26 cellular contexts compared by ENCODE assay signal in genomic region chr7:155252958-155253501, GRCh38. TPM values are rescaled to one million over a fixed set of nuclear protein-coding genes. Genes with fewer than 3 reads are reported as not detected.
A peak's percentile ranks its signal among the peaks of the same experiment; 100 is the strongest.
DNase-seq lines count a peak whose midpoint lies in the region; ATAC-seq, FAIRE-seq and TF ChIP-seq lines count a peak whose summit lies in the region.
"Had no signal": no experiment of that assay in that cellular context is flagged by ENCODE, and none has a peak within 500 bp of the region (broad histone marks: within the 10 kb centered on the region; RNA-seq: fewer than 3 reads in every experiment).

No MANE protein-coding gene starts in this region.

- in situ Hi-C loops in K562 (cut with MboI): no loop called here

- FAIRE-seq in K562 (lab: Jason Lieb, UNC): no peak
- FAIRE-seq: A549, GM12878, GM19239 had no signal

- no TSS peak for BruUV-seq in K562 (replicated peaks; lab: Mats Ljungman, UMichigan)

- H3K27ac ChIP-seq in K562 (ENCODE audit: extremely low read depth, low read depth, low read length) (no peak overlapping the region), right lobe of liver (peak overlapping the region; percentile 95 to 100 (median 99))
- H3K27ac ChIP-seq: A549, BLaER1, KMS-11, PC-9, RWPE1 had no signal

- no peaks in the 10 kb centered on the region for H3K9me1 ChIP-seq in K562 (ENCODE audit: control insufficient read depth, insufficient read depth, low read length)

- H3K4me1 ChIP-seq in K562 (replicated peaks in 1 of 2; ENCODE audit: control insufficient read depth in 2 of 2, insufficient read depth in 2 of 2, low read length in 2 of 2): peaks cover 0 to 10% of the 10 kb centered on the region in 2 experiments; a peak in 3 of 5 replicates
- H3K4me1 ChIP-seq in right lobe of liver: peaks cover 0 to 37% (median 13%) of the 10 kb centered on the region in 4 donors
- peaks cover 22% of the 10 kb centered on the region for H3K4me1 ChIP-seq in skeletal muscle satellite cell (ENCODE audit: control insufficient read depth, insufficient read depth, low read length)
- H3K4me1 ChIP-seq: A549 had no signal

- no peak overlapping the region for H2AFZ ChIP-seq in K562 (ENCODE audit: low read depth, low read length)
- H2AFZ ChIP-seq: PC-9 had no signal

- ATAC-seq in K562 (no peak), right lobe of liver (peak; percentile 65 to 77 (median 70))
- ATAC-seq: A549; CD8-positive, alpha-beta T cell; GM12878 had no signal

- H3K27me3 Mint-ChIP-seq in activated T-cell treated with anti-CD3 and anti-CD28 coated beads, Interleukin-2, amount 50 U/mL, for 24 hours: peaks cover 26% of the 10 kb centered on the region

- H4K20me1 ChIP-seq in K562 (replicated peaks; ENCODE audit: control insufficient read depth, insufficient read depth, low read length): no peaks in the 10 kb centered on the region; the same call in 1 of the 2 replicates
- H4K20me1 ChIP-seq: BLaER1 had no signal

- POLR2A ChIA-PET in K562 (lab: Yijun Ruan, JAX): interaction anchor here (0.8 to 2.2 kb wide), 5 partner anchors 9 to 48 kb away, joined by 6 to 8 read pairs (median 7); no protein-coding TSS in a partner anchor

- H3K27me3 ChIP-seq in K562 (ENCODE audit: control insufficient read depth in 2 of 2, insufficient read depth in 2 of 2, low read length in 2 of 2) (peaks cover 85 to 95% of the 10 kb centered on the region in 2 experiments), right lobe of liver (no peaks in the 10 kb centered on the region), skeletal muscle satellite cell (ENCODE audit: control insufficient read depth, insufficient read depth, low read length) (peaks cover 21% of the 10 kb centered on the region)
- H3K27me3 ChIP-seq: BLaER1 had no signal

- H3K4me3 ChIP-seq in K562 (no peak overlapping the region), right lobe of liver (peak overlapping the region; percentile 39 to 74 (median 59)), skeletal muscle satellite cell (ENCODE audit: low read length) (no peak overlapping the region)
- H3K4me3 ChIP-seq: A549, BLaER1, GM12878, PC-9 had no signal

- TF ChIP-seq EP300 in Ishikawa (IDR thresholded peaks at IDR 0.05; ENCODE audit: borderline replicate concordance) (no peak), K562 (IDR thresholded peaks at IDR 0.05; ENCODE audit: low read length) (no peak)

- H3K9me3 ChIP-seq in K562 (replicated peaks; ENCODE audit: control insufficient read depth, insufficient read depth, low read depth, low read length): no peaks in the 10 kb centered on the region
- no peaks in the 10 kb centered on the region for H3K9me3 ChIP-seq in right lobe of liver
- H3K9me3 ChIP-seq in skeletal muscle satellite cell (replicated peaks; ENCODE audit: low read length): no peaks in the 10 kb centered on the region
- H3K9me3 ChIP-seq: A549, BLaER1 had no signal

- no peak overlapping the region for H3K27ac Mint-ChIP-seq in activated T-cell treated with anti-CD3 and anti-CD28 coated beads, Interleukin-2, amount 50 U/mL, for 24 hours
- H3K27ac Mint-ChIP-seq: CD8-positive, alpha-beta T cell had no signal

- WGBS in K562 (ENCODE audit: insufficient coverage, low coverage, missing lambda C conversion rate): 1% methylated on average over 21 of the region's 22 CpGs
- 34% methylated on average over 13 of the region's 22 CpGs for WGBS in right lobe of liver (ENCODE audit: insufficient coverage, low coverage, low lambda C conversion rate, missing lambda C conversion rate)

- H3K36me3 ChIP-seq in K562 (ENCODE audit: control insufficient read depth, insufficient read depth, low read length): no peaks in the 10 kb centered on the region
- peaks cover 0 to 19% (median 7%) of the 10 kb centered on the region in 4 donors for H3K36me3 ChIP-seq in right lobe of liver
- H3K36me3 ChIP-seq in skeletal muscle satellite cell (ENCODE audit: insufficient read depth, low read length): no peaks in the 10 kb centered on the region
- H3K36me3 ChIP-seq: BLaER1 had no signal

- intact Hi-C loops in K562 (cut with micrococcal nuclease) (no loop called here), right lobe of liver (cut with DNase I) (no loop called here)

- H3K9me3 Mint-ChIP-seq in activated T-cell treated with anti-CD3 and anti-CD28 coated beads, Interleukin-2, amount 50 U/mL, for 24 hours: no peaks in the 10 kb centered on the region
- H3K9me3 Mint-ChIP-seq: CD8-positive, alpha-beta T cell had no signal

- no peak overlapping the region for H3K4me3 Mint-ChIP-seq in activated T-cell treated with anti-CD3 and anti-CD28 coated beads, Interleukin-2, amount 50 U/mL, for 24 hours
- H3K4me3 Mint-ChIP-seq: CD8-positive, alpha-beta T cell had no signal

- H3K36me3 Mint-ChIP-seq in activated T-cell treated with anti-CD3 and anti-CD28 coated beads, Interleukin-2, amount 50 U/mL, for 24 hours (ENCODE audit: low read depth): no peaks in the 10 kb centered on the region
- H3K36me3 Mint-ChIP-seq: CD8-positive, alpha-beta T cell had no signal

- H3K79me2 ChIP-seq in K562 (ENCODE audit: control insufficient read depth, insufficient read depth, low read length): no peaks in the 10 kb centered on the region

- H3K4me2 ChIP-seq in K562 (ENCODE audit: insufficient read depth, low read length): no peak overlapping the region
- H3K4me2 ChIP-seq in skeletal muscle satellite cell (ENCODE audit: low read length): peak overlapping the region; percentile 6
- H3K4me2 ChIP-seq: A549, BLaER1, KMS-11, PC-9 had no signal

- H3K9ac ChIP-seq in K562 (ENCODE audit: insufficient read depth in 1 of 2, low read depth in 2 of 2, low read length in 2 of 2): no peak overlapping the region
- H3K9ac ChIP-seq in skeletal muscle satellite cell (ENCODE audit: low read depth, low read length): no peak overlapping the region
- H3K9ac ChIP-seq: BLaER1, KMS-11 had no signal

- H3K4me1 Mint-ChIP-seq in activated T-cell treated with anti-CD3 and anti-CD28 coated beads, Interleukin-2, amount 50 U/mL, for 24 hours (ENCODE audit: low read depth): peaks cover 8% of the 10 kb centered on the region

- TF ChIP-seq CTCF in K562 (IDR thresholded peaks at IDR 0.05 in 2 of 3, conservative IDR thresholded peaks at IDR 0.05 in 1 of 3; ENCODE audit: insufficient read depth in 2 of 3, low read depth in 1 of 3, low read length in 3 of 3): 0 out of 6 replicates have a peak, but pooled peaks of 1 of the 3 experiments have one; percentile 1
- no peak for TF ChIP-seq CTCF in right lobe of liver (IDR thresholded peaks at IDR 0.05)

- no peak for TF ChIP-seq RAD21 in Ishikawa (IDR thresholded peaks at IDR 0.05; ENCODE audit: low read depth)
- TF ChIP-seq RAD21 in K562 (CRISPR knock-in tag; conservative IDR thresholded peaks at IDR 0.05 in 1 of 2, IDR thresholded peaks at IDR 0.05 in 1 of 2): no peak

- no peak for DNase-seq in K562 (ENCODE audit: extremely low read depth in 1 of 4, low spot score in 3 of 4)
- DNase-seq in right lobe of liver: peak; percentile 88 to 96 (median 94)
- DNase-seq in NOMO-1 treated with dmso at 0.1 percent for 144 hours (lab: John Stamatoyannopoulos, UW; ENCODE audit: unreplicated experiment): no peak
- DNase-seq in anterior cingulate cortex (lab: John Stamatoyannopoulos, UW): no peak
- DNase-seq in germinal center (ENCODE audit: low spot score): no peak
- no peak for DNase-seq in activated T-cell treated with anti-CD3 and anti-CD28 coated beads, Interleukin-2, amount 50 U/mL, for 24 hours
- DNase-seq: Calu3; CD8-positive, alpha-beta T cell; EL; GOT3; NCI-H1417; NCI-H187; NCI-H2107; NCI-H2227 treated with DMSO at 0.1 percent for 48 hours; NCI-H524; NCI-H82; SIG-M5 had no signal

- TF ChIP-seq POLR2A in K562 (conservative IDR thresholded peaks at IDR 0.05): no peak
- TF ChIP-seq POLR2A in right lobe of liver (IDR thresholded peaks at IDR 0.05): peak; percentile 78

- CTCF ChIA-PET in K562 (lab: Yijun Ruan, JAX; ENCODE audit: low intra/inter-chr PET ratio): no interaction called here

TF ChIP-seq in Ishikawa, 13 proteins besides CTCF, POLR2A, EP300 and RAD21 (continues in another document):
- no peak for TF ChIP-seq NFIC (IDR thresholded peaks at IDR 0.05)

TF ChIP-seq in K562, 482 proteins besides CTCF, POLR2A, EP300 and RAD21:
- 0 out of 2 replicates have a peak, but pooled peaks have one; percentile 42 for TF ChIP-seq MCM3 (IDR thresholded peaks at IDR 0.05)
- no peak for TF ChIP-seq KLF1 (tag; IDR thresholded peaks at IDR 0.05)

RNA-seq across cellular contexts. Expression of gene INSIG1, which starts 44.6 kb away (rescaled TPM):
- 622 and 799 TPM in 2 replicates for total RNA-seq in K562 (2011; cell fraction: chromatin; rRNA removed; ENCODE audit: low replicate concordance)
- total RNA-seq in K562 (2011; cell fraction: nucleolus; rRNA removed): 847 and 892 TPM in 2 replicates
- 1,016 and 1,247 TPM in 2 replicates for total RNA-seq in K562 (2011; cell fraction: nucleoplasm; rRNA removed)
- total RNA-seq in K562 (2014; rRNA removed): 294 and 361 TPM in 2 replicates
- 236 and 238 TPM in 2 replicates for total RNA-seq in K562 (2014; rRNA removed; fragmentation: Illumina TruSeq; extraction: Trizol)
- 173 and 188 TPM in 2 replicates for total RNA-seq in K562 (2015; rRNA removed; fragmentation: Illumina TruSeq; extraction: Trizol)
- total RNA-seq in K562 (2021): 254 and 296 TPM in 2 replicates
- 625 and 787 TPM in 2 replicates for polyA plus RNA-seq in K562 (2011; rRNA removed)
- polyA plus RNA-seq in K562 (2011; cell fraction: cytosol; rRNA removed): 709 and 1,098 TPM in 2 replicates
- polyA plus RNA-seq in K562 (2011; cell fraction: nucleus; rRNA removed): 446 and 453 TPM in 2 replicates
- polyA plus RNA-seq in K562 (2012): 116 and 259 TPM in 2 replicates
- 188 and 224 TPM in 2 replicates for polyA plus RNA-seq in K562 (2014; fragmentation: Illumina TruSeq; extraction: Trizol)
- polyA plus RNA-seq in K562 (2014; fragmentation: Nextera tagmentation; extraction: Ambion mirVana): 10 to 100 TPM; 57.1 to 69.2 TPM
- 250 and 268 TPM in 2 replicates for polyA plus RNA-seq in K562 (2014; rRNA removed)
- polyA minus RNA-seq in K562 (2011; rRNA and poly(A)+ RNA removed): 551 and 619 TPM in 2 replicates
- polyA minus RNA-seq in K562 (2011; cell fraction: cytosol; rRNA and poly(A)+ RNA removed): 392 and 408 TPM in 2 replicates
- polyA minus RNA-seq in K562 (2011; cell fraction: nucleus; rRNA and poly(A)+ RNA removed): 329 and 473 TPM in 2 replicates
- total RNA-seq in right lobe of liver: 100 to 1,000 TPM; 130 to 625 (median 205) TPM
- 114 and 316 TPM in 2 replicates for total RNA-seq in skeletal muscle satellite cell (2012; rRNA removed)

Comparison
In these comparisons a context has a peak if more than half of its experiments do, and no peak if none do; other contexts are left out.
1. DNase-seq: peak in right lobe of liver (3 of 3); none in K562 (0 of 4), NOMO-1 treated with dmso at 0.1 percent for 144 hours (single experiment), anterior cingulate cortex (0 of 58), germinal center (single experiment) and activated T-cell treated with anti-CD3 and anti-CD28 coated beads, Interleukin-2, amount 50 U/mL, for 24 hours (single experiment).
2. H3K4me3 ChIP-seq: peak in right lobe of liver (3 of 3); none in K562 (single experiment) and skeletal muscle satellite cell (single experiment).